In genomic region chr6:11586117-11586516, GRCh38 we compare ENCODE assay signal across 1 cellular context.
TF ChIP-seq lines count a peak whose summit lies in the region.

No MANE protein-coding gene starts in this region.

TF ChIP-seq in IMR-90, 13 proteins besides CTCF, POLR2A, EP300 and RAD21 (continued from another document):
- TF ChIP-seq ELK1 (IDR thresholded peaks at IDR 0.05; ENCODE audit: borderline replicate concordance, low read depth, low read length) (no peak), MXI1 (IDR thresholded peaks at IDR 0.05; ENCODE audit: borderline replicate concordance, low read depth, low read length) (no peak), MAFK (IDR thresholded peaks at IDR 0.05; ENCODE audit: low read depth, low read length) (no peak)
TF ChIP-seq in IMR-90: peak in this region for 0.
